16 cellular contexts compared by ENCODE assay signal in genomic region chr20:32436142-32436861, GRCh38.
"Had no signal": no experiment of that assay in that cellular context is flagged by ENCODE, and none has a peak within 500 bp of the region (broad histone marks: within the 10 kb centered on the region; RNA-seq: fewer than 3 reads in every experiment).

No MANE protein-coding gene starts in this region.

- H3K27me3 ChIP-seq: adrenal gland, breast epithelium, transverse colon had no signal

- DNase-seq: activated CD4-positive, CD25-positive, alpha-beta regulatory T cell; activated naive CD4-positive, alpha-beta T cell treated with anti-CD3 and anti-CD28 coated beads, Interleukin-2, amount 50 U/mL, for 16 hours; adrenal gland; kidney; posterior cingulate gyrus; stimulated activated naive CD4-positive, alpha-beta T cell treated with Interleukin-2 at 50 U/mL for 16 hours; T-helper 9 cell; transverse colon had no signal

- H3K27ac ChIP-seq: breast epithelium, coronary artery, SK-N-MC, transverse colon had no signal

- H3K27ac Mint-ChIP-seq: activated T-helper 2 cell treated with anti-CD3 and anti-CD28 coated beads, Interferon-gamma antibody, Interleukin-2, Interleukin-4, amounts not matched to agents 10 μg/mL and 5 μg/mL and 100 μg/mL, durations not matched to agents 14 hours and 24 hours and 36 hours; nephron; T-cell had no signal

- H3K27me3 Mint-ChIP-seq: T-cell had no signal

- H3K4me3 ChIP-seq: adrenal gland, breast epithelium, coronary artery, lung, SK-N-MC, transverse colon had no signal

- H3K4me1 ChIP-seq: breast epithelium, transverse colon had no signal

- H3K9me3 Mint-ChIP-seq: activated T-helper 2 cell treated with anti-CD3 and anti-CD28 coated beads, Interferon-gamma antibody, Interleukin-2, Interleukin-4, amounts not matched to agents 10 μg/mL and 5 μg/mL and 100 μg/mL, durations not matched to agents 14 hours and 24 hours and 36 hours; nephron; T-cell had no signal

- H3K9me3 ChIP-seq: adrenal gland, breast epithelium, transverse colon had no signal

- ATAC-seq: left lobe of liver, T-cell had no signal

- H3K4me3 Mint-ChIP-seq: nephron, T-cell had no signal
